ENCODE assay signal across 26 cellular contexts in the genomic region with DNA sequence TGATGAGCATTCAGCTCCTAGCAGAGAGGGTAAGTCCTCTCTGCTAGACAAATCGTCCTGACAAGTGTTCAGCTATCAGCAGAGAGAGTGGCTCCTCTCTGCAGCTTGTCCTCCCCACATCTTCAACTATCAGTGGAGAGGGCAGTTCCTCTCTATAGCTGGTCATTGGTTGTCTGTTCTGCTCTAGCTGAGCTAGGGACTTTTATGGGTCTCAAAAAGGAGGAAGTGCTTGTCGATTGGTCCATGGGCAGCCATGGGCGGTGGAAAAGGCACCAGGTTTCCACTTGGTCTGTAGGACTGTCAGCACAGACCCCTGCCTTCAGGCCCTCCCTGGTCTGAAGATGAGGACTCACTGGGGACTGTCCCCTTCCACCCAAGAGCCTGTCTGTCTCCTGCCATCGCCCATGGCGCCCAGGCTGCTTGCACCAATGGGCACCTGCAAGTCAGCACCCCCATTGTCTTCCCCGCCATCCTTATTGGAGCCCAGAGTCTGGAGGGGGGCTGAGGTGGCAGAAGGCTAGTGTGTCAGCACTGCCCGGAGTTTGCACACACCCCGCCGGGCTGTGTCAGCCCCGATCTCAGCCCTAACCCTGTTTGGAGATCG.
"Had no signal": no experiment of that assay in that cellular context is flagged by ENCODE, and none has a peak within 500 bp of the region (broad histone marks: within the 10 kb centered on the region; RNA-seq: fewer than 3 reads in every experiment).

No MANE protein-coding gene starts in this region.

- H3K27ac ChIP-seq: adrenal gland, ascending aorta, gastrocnemius medialis, stomach, thyroid gland had no signal

- H3K36me3 ChIP-seq: adrenal gland, ascending aorta, gastrocnemius medialis, stomach, thyroid gland had no signal

- H3K4me3 ChIP-seq: adrenal gland, ascending aorta, gastrocnemius medialis, lung, stomach, thyroid gland had no signal

- DNase-seq: activated CD4-positive, alpha-beta T cell treated with anti-CD3 and anti-CD28 coated beads for 36 hours; activated CD4-positive, CD25-positive, alpha-beta regulatory T cell; activated CD8-positive, alpha-beta memory T cell treated with anti-CD3 and anti-CD28 coated beads, Interleukin-2, amount 10 ng/mL, durations not matched to agents 7 days and 5 days; activated CD8-positive, alpha-beta T cell treated with anti-CD3 and anti-CD28 coated beads, Interleukin-2, amount 10 ng/mL, durations not matched to agents 7 days and 5 days; activated effector memory CD4-positive, alpha-beta T cell treated with Interleukin-2 at 50 U/mL for 16 hours; activated naive CD4-positive, alpha-beta T cell treated with Interleukin-2 at 50 U/mL for 16 hours; activated T-cell treated with anti-CD3 and anti-CD28 coated beads for 4 hours; activated T-cell treated with anti-CD3 and anti-CD28 coated beads, Interleukin-2, amount 50 U/mL, for 72 hours; adrenal gland; cortex of kidney; effector memory CD8-positive, alpha-beta T cell; erythroblast; gastrocnemius medialis; kidney glomerular epithelial cell; mesendoderm; natural killer cell; small intestine; stimulated activated CD4-positive, alpha-beta T cell treated with anti-CD3 and anti-CD28 coated beads, Interleukin-4, amount 100 ng/mL, for 4 hours; stimulated activated CD8-positive, alpha-beta memory T cell treated with anti-CD3 and anti-CD28 coated beads, Interleukin-4, amount 100 ng/mL, for 48 hours; stimulated activated naive B cell treated with anti-CD40 and anti-IgM and Interleukin-4, amounts not matched to agents 10 μg/mL and 1 μg/mL and 100 μg/mL, for 72 hours; stomach; T-helper 1 cell; thyroid gland had no signal

- H3K4me1 ChIP-seq: adrenal gland, ascending aorta, gastrocnemius medialis, stomach, thyroid gland had no signal

- H3K27me3 ChIP-seq: adrenal gland, ascending aorta, gastrocnemius medialis, stomach, thyroid gland had no signal

- ATAC-seq: activated CD4-positive, alpha-beta T cell treated with anti-CD3 and anti-CD28 coated beads for 36 hours; activated CD8-positive, alpha-beta memory T cell treated with anti-CD3 and anti-CD28 coated beads, Interleukin-2, amount 10 ng/mL, durations not matched to agents 7 days and 5 days; activated CD8-positive, alpha-beta T cell treated with anti-CD3 and anti-CD28 coated beads, Interleukin-2, amount 10 ng/mL, durations not matched to agents 7 days and 5 days; activated T-cell treated with anti-CD3 and anti-CD28 coated beads, Interleukin-2, amount 50 U/mL, for 72 hours; effector memory CD8-positive, alpha-beta T cell; gastrocnemius medialis; left lobe of liver; natural killer cell; stimulated activated naive B cell treated with anti-CD40 and anti-IgM and Interleukin-4, amounts not matched to agents 10 μg/mL and 1 μg/mL and 100 μg/mL, for 72 hours had no signal

- H3K9me3 ChIP-seq: adrenal gland, ascending aorta, gastrocnemius medialis, thyroid gland had no signal
